ENCODE assay signal across 8 cellular contexts in genomic region chr11:6402561-6402981, GRCh38. TPM values are rescaled to one million over a fixed set of nuclear protein-coding genes. Genes with fewer than 3 reads are reported as not detected.
DNase-seq lines count a peak whose midpoint lies in the region; ATAC-seq and TF ChIP-seq lines count a peak whose summit lies in the region.

No MANE protein-coding gene starts in this region.

- no peak for TF ChIP-seq POLR2A in heart left ventricle (IDR thresholded peaks at IDR 0.05)

- intact Hi-C loops in heart left ventricle (cut with DNase I), result no loop called here

- H3K27ac ChIP-seq in angular gyrus (ENCODE audit: low read depth, low read length) (peak overlapping the region; percentile 60), heart left ventricle (peak overlapping the region in 1 of 12 donors; percentile 64)

- WGBS in heart left ventricle, 4 donors, result 83 to 93% (median 85%) methylated on average over 7 of the region's 7 CpGs

- no peaks in the 10 kb centered on the region for H3K9me3 ChIP-seq in heart left ventricle

- no peak for TF ChIP-seq CTCF in heart left ventricle (IDR thresholded peaks at IDR 0.05)

- peaks cover 0 to 18% (median 2%) of the 10 kb centered on the region in 12 donors for H3K4me1 ChIP-seq in heart left ventricle

- no peaks in the 10 kb centered on the region for H3K27me3 ChIP-seq in heart left ventricle

- H3K4me3 ChIP-seq in heart left ventricle, result no peak overlapping the region

- DNase-seq in T follicular helper cell (ENCODE audit: low read depth) (peak; percentile 82), heart left ventricle (no peak), DMS 273 (lab: John Stamatoyannopoulos, UW; ENCODE audit: unreplicated experiment) (no peak), NCI-H2171 (lab: John Stamatoyannopoulos, UW) (no peak)
- peak; percentile 68 for DNase-seq in stimulated activated naive CD8-positive, alpha-beta T cell treated with anti-CD3 and anti-CD28 coated beads, Interleukin-15, Interleukin-2, amounts not matched to agents 100 U/mL and 50 U/mL, for 24 hours

- ATAC-seq in GM18861 (IDR thresholded peaks at IDR 0.05; ENCODE audit: unreplicated experiment) (peak; percentile 95), HG02973 (IDR thresholded peaks at IDR 0.05; ENCODE audit: unreplicated experiment) (peak; percentile 87), heart left ventricle (no peak)
- ATAC-seq in stimulated activated naive CD8-positive, alpha-beta T cell treated with anti-CD3 and anti-CD28 coated beads, Interleukin-15, Interleukin-2, amounts not matched to agents 100 U/mL and 50 U/mL, for 24 hours, result peak; percentile 88

- peaks cover 0 to 55% (median 34%) of the 10 kb centered on the region in 9 donors for H3K36me3 ChIP-seq in heart left ventricle

RNA-seq across cellular contexts. Expression of gene SMPD1, which starts 12.3 kb away (rescaled TPM):
- total RNA-seq in heart left ventricle, result 10 to 100 TPM; 53.8 to 92.3 (median 67.8) TPM
- 10 to 100 TPM; 56.2 to 64.9 TPM for polyA plus RNA-seq in heart left ventricle

RNA-seq across cellular contexts. Expression of gene APBB1, which starts 16.3 kb away (rescaled TPM):
- total RNA-seq in heart left ventricle, result 100 to 1,000 TPM in 2 of 9 donors, 10 to 100 TPM in 7; 50.3 to 101 (median 83.5) TPM
- 100 to 1,000 TPM in 1 of 2 donors, 10 to 100 TPM in 1; 69.5 to 103 TPM for polyA plus RNA-seq in heart left ventricle

RNA-seq across cellular contexts. Expression of gene HPX, which starts 38.2 kb away (rescaled TPM):
- 1 to 10 TPM in 1 of 9 donors, under 1 TPM in 3, not detected in 5; 0.17 to 1.5 (median 0.35) TPM for total RNA-seq in heart left ventricle
- polyA plus RNA-seq in heart left ventricle, result under 1 TPM; 0.33 to 0.46 TPM

Comparison
In these comparisons a context has a peak if more than half of its experiments do, and no peak if none do; other contexts are left out.
1. ATAC-seq: peak in GM18861 (single experiment), HG02973 (single experiment) and stimulated activated naive CD8-positive, alpha-beta T cell treated with anti-CD3 and anti-CD28 coated beads, Interleukin-15, Interleukin-2, amounts not matched to agents 100 U/mL and 50 U/mL, for 24 hours (single experiment); none in heart left ventricle (0 of 4).
2. DNase-seq: peak in T follicular helper cell (single experiment) and stimulated activated naive CD8-positive, alpha-beta T cell treated with anti-CD3 and anti-CD28 coated beads, Interleukin-15, Interleukin-2, amounts not matched to agents 100 U/mL and 50 U/mL, for 24 hours (single experiment); none in heart left ventricle (0 of 5), DMS 273 (single experiment) and NCI-H2171 (single experiment).